In the genomic region with DNA sequence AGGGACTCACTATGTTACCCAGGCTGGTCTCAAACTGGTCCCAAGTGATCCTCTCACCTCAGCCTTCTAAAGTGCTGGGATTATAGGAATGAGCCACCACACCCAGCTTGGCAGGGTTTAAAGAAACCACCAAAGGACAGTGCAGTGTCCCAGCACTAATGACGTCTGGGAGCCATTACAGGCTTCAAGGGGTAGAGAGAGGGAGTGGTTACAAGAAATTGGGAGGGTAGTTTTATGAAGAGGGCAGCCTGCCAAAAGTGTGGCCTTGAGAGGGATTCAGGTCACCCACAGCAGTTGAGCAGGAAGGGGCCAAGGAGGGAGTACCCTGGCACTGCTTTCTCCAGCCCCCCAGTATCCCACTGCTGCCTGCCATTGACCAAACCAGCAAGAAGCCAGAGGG, we compare ENCODE assay signal across 14 cellular contexts. TPM values are rescaled to one million over a fixed set of nuclear protein-coding genes. Genes with fewer than 3 reads are reported as not detected.
"Had no signal": no experiment of that assay in that cellular context is flagged by ENCODE, and none has a peak within 500 bp of the region (broad histone marks: within the 10 kb centered on the region; RNA-seq: fewer than 3 reads in every experiment).

No MANE protein-coding gene starts in this region.

RNA-seq across cellular contexts. Expression of gene TUBA3D, which starts 1.3 kb away (rescaled TPM):
- total RNA-seq: naive thymus-derived CD4-positive, alpha-beta T cell; natural killer cell; occipital lobe; osteoblast; pancreas; posterior vena cava; pulmonary artery endothelial cell; sciatic nerve; smooth muscle cell; suprapubic skin; transverse colon; upper lobe of right lung; urinary bladder had no signal
- polyA plus RNA-seq: naive thymus-derived CD4-positive, alpha-beta T cell; neural cell; urinary bladder had no signal

RNA-seq across cellular contexts. Expression of gene CCDC74A, which starts 50.5 kb away (rescaled TPM):
- polyA plus RNA-seq: naive thymus-derived CD4-positive, alpha-beta T cell had no signal
